9 cellular contexts compared by ENCODE assay signal in genomic region chr14:100246136-100246535, GRCh38. TPM values are rescaled to one million over a fixed set of nuclear protein-coding genes. Genes with fewer than 3 reads are reported as not detected.
A peak's percentile ranks its signal among the peaks of the same experiment; 100 is the strongest.
DNase-seq lines count a peak whose midpoint lies in the region; ATAC-seq, FAIRE-seq and TF ChIP-seq lines count a peak whose summit lies in the region.
"Had no signal": no experiment of that assay in that cellular context is flagged by ENCODE, and none has a peak within 500 bp of the region (broad histone marks: within the 10 kb centered on the region; RNA-seq: fewer than 3 reads in every experiment).

No MANE protein-coding gene starts in this region.

- POLR2A ChIA-PET in MCF 10A (lab: Yijun Ruan, JAX) (interaction anchor here (0.6 to 1.5 kb wide), 4 partner anchors 31 to 216 kb away, joined by 3 to 6 read pairs (median 4); no protein-coding TSS in a partner anchor), K562 (lab: Yijun Ruan, JAX) (interaction anchor here (0.6 to 1.2 kb wide), 4 partner anchors 9 to 129 kb away, joined by 3 to 6 read pairs (median 3); no protein-coding TSS in a partner anchor), HepG2 (lab: Yijun Ruan, JAX) (interaction anchor here (1.2 to 1.6 kb wide), 2 partner anchors 23 to 53 kb away, joined by 3 to 4 read pairs; no protein-coding TSS in a partner anchor)

- H3K36me3 Mint-ChIP-seq in MCF 10A (ENCODE audit: insufficient read depth, unreplicated experiment) = peaks cover 30% of the 10 kb centered on the region

- TF ChIP-seq RAD21 in K562 (CRISPR knock-in tag; conservative IDR thresholded peaks at IDR 0.05 in 1 of 2, IDR thresholded peaks at IDR 0.05 in 1 of 2) (no peak), HepG2 (CRISPR knock-in tag; IDR thresholded peaks at IDR 0.05) (no peak)

- H3K4me3 ChIP-seq in breast epithelium (peak overlapping the region in 1 of 3 donors; percentile 20), K562 (no peak overlapping the region), HepG2 (replicated peaks in 1 of 3; ENCODE audit: insufficient read depth in 1 of 3, low read depth in 2 of 3, low read length in 3 of 3) (no peak overlapping the region), aorta (ENCODE audit: low read length in 2 of 2) (no peak overlapping the region)

- no peak for TF ChIP-seq POLR2A in breast epithelium (IDR thresholded peaks at IDR 0.05)
- TF ChIP-seq POLR2A in K562 (conservative IDR thresholded peaks at IDR 0.05) = no peak
- no peak for TF ChIP-seq POLR2A in HepG2 (IDR thresholded peaks at IDR 0.05; ENCODE audit: insufficient read depth in 1 of 2, low read depth in 2 of 2, low read length in 2 of 2)

- intact Hi-C loops in MCF 10A (cut with micrococcal nuclease) (no loop called here), breast epithelium (cut with DNase I; ENCODE audit: low total_unique reads) (no loop called here), K562 (cut with micrococcal nuclease) (no loop called here), HepG2 (cut with micrococcal nuclease; ENCODE audit: unreplicated experiment) (no loop called here), aorta (cut with DNase I) (loop anchor here in 1 of 2 donors (10.0 kb wide), 1 partner anchor 129 kb away; the partner anchor contains the start of gene WDR25)

- no peak for TF ChIP-seq CTCF in MCF 10A (IDR thresholded peaks at IDR 0.05; ENCODE audit: unreplicated experiment)
- no peak for TF ChIP-seq CTCF in breast epithelium (IDR thresholded peaks at IDR 0.05)
- TF ChIP-seq CTCF in K562 (IDR thresholded peaks at IDR 0.05 in 2 of 3, conservative IDR thresholded peaks at IDR 0.05 in 1 of 3; ENCODE audit: insufficient read depth in 2 of 3, low read depth in 1 of 3, low read length in 3 of 3) = no peak
- no peak for TF ChIP-seq CTCF in HepG2 (CRISPR knock-in tag; IDR thresholded peaks at IDR 0.05)

- no peaks in the 10 kb centered on the region for H3K9me1 ChIP-seq in K562 (ENCODE audit: control insufficient read depth, insufficient read depth, low read length)

- no peaks in the 10 kb centered on the region for H3K36me3 ChIP-seq in breast epithelium
- H3K36me3 ChIP-seq in K562 (ENCODE audit: control insufficient read depth, insufficient read depth, low read length) = peaks cover 43% of the 10 kb centered on the region
- H3K36me3 ChIP-seq in HepG2 (replicated peaks in 1 of 2; ENCODE audit: control insufficient read depth in 1 of 2, insufficient read depth in 2 of 2, low read length in 2 of 2) = peaks cover 3 to 8% of the 10 kb centered on the region in 2 experiments; a peak in 3 of 5 replicates
- H3K36me3 ChIP-seq in aorta (ENCODE audit: control insufficient read depth in 1 of 2, insufficient read depth in 2 of 2, low read length in 1 of 2) = no peaks in the 10 kb centered on the region

- peak overlapping the region; percentile 29 for H3K27ac Mint-ChIP-seq in MCF 10A (ENCODE audit: low read depth, unreplicated experiment)

- H4K20me1 ChIP-seq in K562 (replicated peaks; ENCODE audit: control insufficient read depth, insufficient read depth, low read length) (peaks cover 47% of the 10 kb centered on the region), HepG2 (ENCODE audit: insufficient read depth, low read length) (peaks cover 94% of the 10 kb centered on the region)

- peak overlapping the region; percentile 40 to 86; a peak in 3 of 4 replicates for H3K9ac ChIP-seq in K562 (ENCODE audit: insufficient read depth in 1 of 2, low read depth in 2 of 2, low read length in 2 of 2)
- no peak overlapping the region for H3K9ac ChIP-seq in HepG2 (ENCODE audit: insufficient read depth, low read depth, low read length)

- peaks cover 98% of the 10 kb centered on the region for H3K79me2 ChIP-seq in K562 (ENCODE audit: control insufficient read depth, insufficient read depth, low read length)
- peaks cover 89% of the 10 kb centered on the region for H3K79me2 ChIP-seq in HepG2 (ENCODE audit: insufficient read depth, low read length)

- no TSS peak for BruUV-seq in MCF 10A (replicated peaks; lab: Mats Ljungman, UMichigan)
- TSS peak; percentile 1 for BruUV-seq in K562 (replicated peaks; lab: Mats Ljungman, UMichigan)
- BruUV-seq in HepG2 (replicated peaks; lab: Mats Ljungman, UMichigan) = no TSS peak

- CTCF ChIA-PET in MCF 10A (lab: Yijun Ruan, JAX) = interaction anchor here (0.6 to 2.4 kb wide), 13 partner anchors 9 to 137 kb away, joined by 3 to 12 read pairs (median 3); no protein-coding TSS in a partner anchor
- CTCF ChIA-PET in K562 (lab: Yijun Ruan, JAX; ENCODE audit: low intra/inter-chr PET ratio) = no interaction called here
- CTCF ChIA-PET in HepG2 (lab: Yijun Ruan, JAX; ENCODE audit: low intra/inter-chr PET ratio, low total read pairs) = interaction anchor here (0.8 to 1.5 kb wide), 2 partner anchors 53 to 131 kb away, joined by 4 to 12 read pairs; partner anchors contain the start of gene WDR25

- no peaks in the 10 kb centered on the region for H3K27me3 Mint-ChIP-seq in MCF 10A (ENCODE audit: insufficient read depth, unreplicated experiment)

- WGBS in K562 (ENCODE audit: insufficient coverage, low coverage, missing lambda C conversion rate) = 56% methylated on average over 6 of the region's 6 CpGs
- 75% methylated on average over 4 of the region's 6 CpGs for WGBS in HepG2 (ENCODE audit: low lambda C conversion rate)
- 45 to 56% methylated on average over 6 of the region's 6 CpGs for WGBS in aorta, 2 donors

- peaks cover 26% of the 10 kb centered on the region for H3K4me1 Mint-ChIP-seq in MCF 10A (ENCODE audit: insufficient read depth, unreplicated experiment)

- DNase-seq in MCF 10A (ENCODE audit: unreplicated experiment) = no peak
- DNase-seq in breast epithelium (ENCODE audit: low spot score in 2 of 2) = no peak
- peak in 2 of 4 experiments; percentile 21 to 23 for DNase-seq in K562 (ENCODE audit: extremely low read depth in 1 of 4, low spot score in 3 of 4)
- DNase-seq in HepG2 (ENCODE audit: low spot score) = no peak
- no peak for DNase-seq in aorta
- no peak for DNase-seq in NCI-H146 treated with DMSO at 0.1 percent for 48 hours (lab: John Stamatoyannopoulos, UW; ENCODE audit: unreplicated experiment)
- DNase-seq in NCI-H2029 (lab: John Stamatoyannopoulos, UW) = no peak
- DNase-seq: NCI-H187 had no signal

- TF ChIP-seq EP300 in K562 (IDR thresholded peaks at IDR 0.05; ENCODE audit: low read length) = no peak
- no peak for TF ChIP-seq EP300 in HepG2 (IDR thresholded peaks at IDR 0.05; ENCODE audit: low read depth in 2 of 2, low read length in 2 of 2)
- no peak for TF ChIP-seq EP300 in HepG2 (CRISPR knock-in tag; IDR thresholded peaks at IDR 0.05; ENCODE audit: borderline replicate concordance)

- no peaks in the 10 kb centered on the region for H3K9me3 Mint-ChIP-seq in MCF 10A (ENCODE audit: unreplicated experiment)

- H3K27ac ChIP-seq in breast epithelium = peak overlapping the region in 1 of 2 donors; percentile 54
- H3K27ac ChIP-seq in K562 (ENCODE audit: extremely low read depth, low read depth, low read length) = peak overlapping the region; percentile 69
- H3K27ac ChIP-seq in HepG2 (ENCODE audit: extremely low read length, insufficient read depth, low read length) = peak overlapping the region; percentile 24
- H3K27ac ChIP-seq in aorta (ENCODE audit: low read depth in 1 of 2, low read length in 2 of 2) = peak overlapping the region in 1 of 2 donors; percentile 5

- in situ Hi-C loops in K562 (cut with MboI) (no loop called here), HepG2 (cut with HindIII; ENCODE audit: extremely low pct_ligation_motif_present, low pct_unique_long_range_greater_than_20kb) (no loop called here)

- H3K9me3 ChIP-seq in breast epithelium = no peaks in the 10 kb centered on the region
- H3K9me3 ChIP-seq in K562 (replicated peaks; ENCODE audit: control insufficient read depth, insufficient read depth, low read depth, low read length) = no peaks in the 10 kb centered on the region
- H3K9me3 ChIP-seq in HepG2 (ENCODE audit: low read length) = no peaks in the 10 kb centered on the region
- H3K9me3 ChIP-seq in aorta (ENCODE audit: control insufficient read depth, low read length) = no peaks in the 10 kb centered on the region

- H3K4me2 ChIP-seq in K562 (ENCODE audit: insufficient read depth, low read length) (peak overlapping the region; percentile 55), HepG2 (ENCODE audit: low read depth, low read length) (peak overlapping the region; percentile 28; the same call in 1 of the 2 replicates)

- no peak overlapping the region for H2AFZ ChIP-seq in K562 (ENCODE audit: low read depth, low read length)
- no peak overlapping the region for H2AFZ ChIP-seq in HepG2 (ENCODE audit: low read length)

- H3K27me3 ChIP-seq in breast epithelium = no peaks in the 10 kb centered on the region
- no peaks in the 10 kb centered on the region for H3K27me3 ChIP-seq in K562 (ENCODE audit: control insufficient read depth in 2 of 2, insufficient read depth in 2 of 2, low read length in 2 of 2)
- no peaks in the 10 kb centered on the region for H3K27me3 ChIP-seq in HepG2 (ENCODE audit: control insufficient read depth in 1 of 2, insufficient read depth in 2 of 2, low read length in 2 of 2)
- no peaks in the 10 kb centered on the region for H3K27me3 ChIP-seq in aorta (ENCODE audit: control insufficient read depth in 1 of 2, insufficient read depth in 2 of 2, low read length in 1 of 2)

- H3K4me3 Mint-ChIP-seq in MCF 10A (ENCODE audit: unreplicated experiment) = no peak overlapping the region

- ATAC-seq in K562 = no peak
- ATAC-seq in HepG2 = peak; percentile 35
- peak; percentile 27 for ATAC-seq in aorta (ENCODE audit: low FRiP score)
- ATAC-seq in GM21529 (IDR thresholded peaks at IDR 0.05; ENCODE audit: unreplicated experiment) = no peak

- peaks cover 10 to 16% of the 10 kb centered on the region in 2 donors for H3K4me1 ChIP-seq in breast epithelium
- peaks cover 19 to 27% of the 10 kb centered on the region in 2 experiments; a peak in 4 of 5 replicates for H3K4me1 ChIP-seq in K562 (replicated peaks in 1 of 2; ENCODE audit: control insufficient read depth in 2 of 2, insufficient read depth in 2 of 2, low read length in 2 of 2)
- peaks cover 89% of the 10 kb centered on the region for H3K4me1 ChIP-seq in HepG2 (ENCODE audit: insufficient read depth, low read length)
- H3K4me1 ChIP-seq in aorta (ENCODE audit: control insufficient read depth in 1 of 2, insufficient read depth in 2 of 2, low read length in 2 of 2) = peaks cover 0 to 11% of the 10 kb centered on the region in 2 donors

- no peak for FAIRE-seq in K562 (lab: Jason Lieb, UNC)
- FAIRE-seq in HepG2 (lab: Jason Lieb, UNC) = no peak

RNA-seq across cellular contexts. Expression of gene YY1, which starts 7.2 kb away (rescaled TPM):
- total RNA-seq in MCF 10A (2022) = 66.7 and 73.3 TPM in 2 replicates
- total RNA-seq in breast epithelium = 10 to 100 TPM; 46.2 to 61.2 (median 50.6) TPM
- 30.4 and 53.6 TPM in 2 replicates for total RNA-seq in K562 (2011; cell fraction: chromatin; rRNA removed; ENCODE audit: low replicate concordance)
- total RNA-seq in K562 (2011; cell fraction: nucleolus; rRNA removed) = 21.0 and 21.6 TPM in 2 replicates
- total RNA-seq in K562 (2011; cell fraction: nucleoplasm; rRNA removed) = 32.7 and 52.1 TPM in 2 replicates
- total RNA-seq in K562 (2014; rRNA removed) = 45.3 and 46.7 TPM in 2 replicates
- 70.8 and 81.3 TPM in 2 replicates for total RNA-seq in K562 (2014; rRNA removed; fragmentation: Illumina TruSeq; extraction: Trizol)
- total RNA-seq in K562 (2015; rRNA removed; fragmentation: Illumina TruSeq; extraction: Trizol) = 44.3 and 53.0 TPM in 2 replicates
- total RNA-seq in K562 (2021) = 74.2 and 76.9 TPM in 2 replicates
- polyA plus RNA-seq in K562 (2011; rRNA removed) = 35.4 and 55.0 TPM in 2 replicates
- polyA plus RNA-seq in K562 (2011; cell fraction: cytosol; rRNA removed) = 16.4 TPM in 2 replicates
- polyA plus RNA-seq in K562 (2011; cell fraction: nucleus; rRNA removed) = 22.7 and 24.9 TPM in 2 replicates
- polyA plus RNA-seq in K562 (2012) = 44.5 and 48.2 TPM in 2 replicates
- 43.9 and 46.5 TPM in 2 replicates for polyA plus RNA-seq in K562 (2014; fragmentation: Illumina TruSeq; extraction: Trizol)
- polyA plus RNA-seq in K562 (2014; fragmentation: Nextera tagmentation; extraction: Ambion mirVana) = 10 to 100 TPM; 20.8 to 21.0 TPM
- 28.8 and 29.0 TPM in 2 replicates for polyA plus RNA-seq in K562 (2014; rRNA removed)
- polyA minus RNA-seq in K562 (2011; rRNA and poly(A)+ RNA removed) = 33.4 and 50.0 TPM in 2 replicates
- 21.0 and 27.0 TPM in 2 replicates for polyA minus RNA-seq in K562 (2011; cell fraction: cytosol; rRNA and poly(A)+ RNA removed)
- polyA minus RNA-seq in K562 (2011; cell fraction: nucleus; rRNA and poly(A)+ RNA removed) = 11.6 and 19.1 TPM in 2 replicates
- total RNA-seq in HepG2 (2016; rRNA removed; fragmentation: Illumina TruSeq; extraction: Trizol) = 62.8 and 68.1 TPM in 2 replicates
- total RNA-seq in HepG2 (2016; cell fraction: cytosol; rRNA removed; fragmentation: Illumina TruSeq; extraction: Trizol; ENCODE audit: low read depth) = 18.9 and 19.0 TPM in 2 replicates
- 58.6 and 68.6 TPM in 2 replicates for total RNA-seq in HepG2 (2016; cell fraction: insoluble cytoplasmic fraction; rRNA removed; fragmentation: Illumina TruSeq; extraction: Trizol)
- 65.4 and 80.0 TPM in 2 replicates for total RNA-seq in HepG2 (2016; cell fraction: membrane; rRNA removed; fragmentation: Illumina TruSeq; extraction: Trizol)
- total RNA-seq in HepG2 (2016; cell fraction: nucleus; rRNA removed; fragmentation: Illumina TruSeq; extraction: Trizol) = 38.0 and 40.7 TPM in 2 replicates
- polyA plus RNA-seq in HepG2 (2011; rRNA removed) = 23.9 and 29.4 TPM in 2 replicates
- 13.8 and 18.5 TPM in 2 replicates for polyA plus RNA-seq in HepG2 (2011; cell fraction: cytosol; rRNA removed)
- polyA plus RNA-seq in HepG2 (2011; cell fraction: nucleus; rRNA removed) = 23.8 and 24.4 TPM in 2 replicates
- polyA plus RNA-seq in HepG2 (2012) = 43.4 and 54.0 TPM in 2 replicates
- polyA plus RNA-seq in HepG2 (2016; cell fraction: cytosol; fragmentation: Illumina TruSeq; extraction: Trizol; ENCODE audit: low read depth) = 29.1 and 32.3 TPM in 2 replicates
- 93.6 and 111 TPM in 2 replicates for polyA plus RNA-seq in HepG2 (2016; cell fraction: insoluble cytoplasmic fraction; fragmentation: Illumina TruSeq; extraction: Trizol; ENCODE audit: low read depth)
- 65.2 and 73.0 TPM in 2 replicates for polyA plus RNA-seq in HepG2 (2016; cell fraction: membrane; fragmentation: Illumina TruSeq; extraction: Trizol; ENCODE audit: low read depth)
- 82.8 and 91.4 TPM in 2 replicates for polyA plus RNA-seq in HepG2 (2016; cell fraction: nucleus; fragmentation: Illumina TruSeq; extraction: Trizol; ENCODE audit: insufficient read depth, low read depth)
- 24.4 and 42.6 TPM in 2 replicates for polyA minus RNA-seq in HepG2 (2011; rRNA and poly(A)+ RNA removed; ENCODE audit: low replicate concordance)
- 17.8 and 23.1 TPM in 2 replicates for polyA minus RNA-seq in HepG2 (2011; cell fraction: cytosol; rRNA and poly(A)+ RNA removed)
- polyA minus RNA-seq in HepG2 (2011; cell fraction: nucleus; rRNA and poly(A)+ RNA removed) = 36.4 and 41.8 TPM in 2 replicates
- 10 to 100 TPM; 46.0 to 57.3 TPM for total RNA-seq in aorta
- polyA plus RNA-seq in aorta = 10 to 100 TPM; 23.1 to 36.1 TPM

Comparison
In these comparisons a context has a peak if more than half of its experiments do, and no peak if none do; other contexts are left out.
1. ATAC-seq: peak in HepG2 (single experiment) and aorta (single experiment); none in K562 (single experiment) and GM21529 (single experiment).